Comparison of ENCODE assay signal across 24 cellular contexts in genomic region chr15:59722032-59722431, GRCh38.
"Had no signal": no experiment of that assay in that cellular context is flagged by ENCODE, and none has a peak within 500 bp of the region (broad histone marks: within the 10 kb centered on the region; RNA-seq: fewer than 3 reads in every experiment).

No MANE protein-coding gene starts in this region.

- ATAC-seq: heart right ventricle; left cardiac atrium; left lung; lower lobe of right lung; natural killer cell; right lobe of liver; stimulated activated naive B cell treated with anti-CD40 and anti-IgM and Interleukin-4, amounts not matched to agents 10 μg/mL and 1 μg/mL and 100 μg/mL, for 72 hours; stimulated activated naive CD8-positive, alpha-beta T cell treated with anti-CD3 and anti-CD28 coated beads, Interleukin-15, Interleukin-2, amounts not matched to agents 100 U/mL and 50 U/mL, for 24 hours had no signal

- H3K4me1 ChIP-seq: heart right ventricle, left lung, parathyroid adenoma, right atrium auricular region, testis, thyroid gland, transverse colon had no signal

- H3K27ac ChIP-seq: heart right ventricle, hepatocyte, left lung, lower lobe of right lung, parathyroid adenoma, right atrium auricular region, right lobe of liver, stomach, testis, thyroid gland, transverse colon, upper lobe of left lung had no signal

- H3K79me2 ChIP-seq: hepatocyte, parathyroid adenoma had no signal

- H2AFZ ChIP-seq: hepatocyte, parathyroid adenoma had no signal

- H3K4me3 ChIP-seq: heart right ventricle, hepatocyte, left lung, lower lobe of right lung, right atrium auricular region, right lobe of liver, smooth muscle cell, stomach, testis, thyroid gland, transverse colon, upper lobe of left lung had no signal

- H3K27me3 ChIP-seq: hepatocyte, right atrium auricular region, right lobe of liver, testis, thyroid gland, transverse colon, upper lobe of left lung had no signal

- H3K36me3 ChIP-seq: heart right ventricle, left lung, lower lobe of right lung, right atrium auricular region, right lobe of liver, stomach, thyroid gland, transverse colon, upper lobe of left lung had no signal

- DNase-seq: heart right ventricle; kidney glomerular epithelial cell; left cardiac atrium; left lung; lower lobe of right lung; mesendoderm; naive B cell; natural killer cell; right lobe of liver; stimulated activated CD4-positive, alpha-beta T cell treated with anti-CD3 and anti-CD28 coated beads, Interleukin-12 subunit alpha, Interleukin-12 subunit beta, amount 100 ng/mL, for 4 hours; stimulated activated CD4-positive, alpha-beta T cell treated with anti-CD3 and anti-CD28 coated beads, Interleukin-15, amount 100 ng/mL, for 24 hours; stimulated activated CD4-positive, alpha-beta T cell treated with anti-CD3 and anti-CD28 coated beads, Interleukin-2, amount 100 ng/mL, for 24 hours; stimulated activated CD4-positive, alpha-beta T cell treated with anti-CD3 and anti-CD28 coated beads, Interleukin-4, amount 100 ng/mL, for 1 hour; stimulated activated naive B cell treated with anti-CD40 and anti-IgM and Interleukin-4, amounts not matched to agents 10 μg/mL and 1 μg/mL and 100 μg/mL, for 72 hours; stimulated activated naive CD8-positive, alpha-beta T cell treated with anti-CD3 and anti-CD28 coated beads, Interleukin-15, Interleukin-2, amounts not matched to agents 100 U/mL and 50 U/mL, for 24 hours; stomach; testis; thyroid gland; transverse colon; upper lobe of left lung had no signal

- H3K9ac ChIP-seq: parathyroid adenoma had no signal

- H3K9me3 ChIP-seq: heart right ventricle, left lung, lower lobe of right lung, right atrium auricular region, right lobe of liver, stomach, testis, thyroid gland, transverse colon, upper lobe of left lung had no signal

- H3K4me2 ChIP-seq: hepatocyte, smooth muscle cell had no signal
